27 cellular contexts compared by ENCODE assay signal in genomic region chr15:39376371-39376909, GRCh38.
A peak's percentile ranks its signal among the peaks of the same experiment; 100 is the strongest.
DNase-seq lines count a peak whose midpoint lies in the region; ATAC-seq, FAIRE-seq and TF ChIP-seq lines count a peak whose summit lies in the region.
"Had no signal": no experiment of that assay in that cellular context is flagged by ENCODE, and none has a peak within 500 bp of the region (broad histone marks: within the 10 kb centered on the region; RNA-seq: fewer than 3 reads in every experiment).

No MANE protein-coding gene starts in this region.

- no peaks in the 10 kb centered on the region for H3K36me3 ChIP-seq in bronchial epithelial cell (ENCODE audit: control insufficient read depth, insufficient read depth, low read length)
- H3K36me3 ChIP-seq: adrenal gland, esophagus squamous epithelium, heart right ventricle, prostate gland had no signal

- no peak for FAIRE-seq in bronchial epithelial cell (lab: Jason Lieb, UNC)
- FAIRE-seq: H1 had no signal

- H3K9me3 Mint-ChIP-seq in mesothelial cell of epicardium = peaks cover 27% of the 10 kb centered on the region
- H3K9me3 Mint-ChIP-seq: activated T-helper 2 cell treated with anti-CD3 and anti-CD28 coated beads, Interferon-gamma antibody, Interleukin-2, Interleukin-4, amounts not matched to agents 10 μg/mL and 5 μg/mL and 100 μg/mL, durations not matched to agents 14 hours and 24 hours and 36 hours; CD4-positive, alpha-beta T cell had no signal

- ATAC-seq in GM21360 (IDR thresholded peaks at IDR 0.05; ENCODE audit: unreplicated experiment) = no peak
- ATAC-seq: activated CD4-positive, CD25-positive, alpha-beta regulatory T cell treated with anti-CD3 and anti-CD28 coated beads, Interleukin-2, amount 50 U/mL, for 24 hours; Panc1 had no signal

- no peak for TF ChIP-seq CTCF in AG10803 (conservative IDR thresholded peaks at IDR 0.05; ENCODE audit: low read length)
- TF ChIP-seq CTCF in bronchial epithelial cell (IDR thresholded peaks at IDR 0.05; ENCODE audit: insufficient read depth, low read length, severe bottlenecking) = no peak
- TF ChIP-seq CTCF in mesothelial cell of epicardium (IDR thresholded peaks at IDR 0.05; ENCODE audit: unreplicated experiment) = no peak

- H3K27me3 Mint-ChIP-seq in mesothelial cell of epicardium (ENCODE audit: low read depth) = no peaks in the 10 kb centered on the region

- peaks cover 8% of the 10 kb centered on the region for H3K4me1 Mint-ChIP-seq in mesothelial cell of epicardium
- H3K4me1 Mint-ChIP-seq: immature natural killer cell, nephron had no signal

- H3K36me3 Mint-ChIP-seq in mesothelial cell of epicardium = peaks cover 6% of the 10 kb centered on the region

- peak overlapping the region; percentile 26 for H3K27ac Mint-ChIP-seq in mesothelial cell of epicardium
- H3K27ac Mint-ChIP-seq: activated T-helper 2 cell treated with anti-CD3 and anti-CD28 coated beads, Interferon-gamma antibody, Interleukin-2, Interleukin-4, amounts not matched to agents 10 μg/mL and 5 μg/mL and 100 μg/mL, durations not matched to agents 14 hours and 24 hours and 36 hours; CD4-positive, alpha-beta T cell; immature natural killer cell; nephron had no signal

- no peaks in the 10 kb centered on the region for H3K27me3 ChIP-seq in bronchial epithelial cell (ENCODE audit: control insufficient read depth, insufficient read depth, low read length)
- H3K27me3 ChIP-seq: adrenal gland, esophagus squamous epithelium, heart right ventricle had no signal

- H3K4me3 ChIP-seq in AG10803 (ENCODE audit: low read length) = no peak overlapping the region
- no peak overlapping the region for H3K4me3 ChIP-seq in bronchial epithelial cell (ENCODE audit: low read depth, low read length)
- H3K4me3 ChIP-seq: adrenal gland, esophagus squamous epithelium, heart right ventricle, prostate gland had no signal

- DNase-seq in AG10803 (ENCODE audit: low read depth) (peak; percentile 77), NOMO-1 (lab: John Stamatoyannopoulos, UW; ENCODE audit: unreplicated experiment in 2 of 2) (peak; percentile 58 to 92), bronchial epithelial cell (ENCODE audit: low read depth) (peak; percentile 75), mesothelial cell of epicardium (ENCODE audit: low spot score in 2 of 2, unreplicated experiment in 2 of 2) (no peak), middle frontal gyrus (ENCODE audit: extremely low spot score, low spot score) (no peak)
- DNase-seq in activated CD4-positive, alpha-beta T cell treated with anti-CD3 and anti-CD28 coated beads, Interleukin-2, amount 50 U/mL, for 4 hours = no peak
- no peak for DNase-seq in activated T-cell treated with anti-CD3 and anti-CD28 coated beads, Interleukin-2, amount 50 U/mL, for 1 hour
- DNase-seq: CD4-positive, alpha-beta T cell; DMS79; effector CD8-positive, alpha-beta T cell; esophagus squamous epithelium; immature natural killer cell; mesenchymal stem cell; NCI-H1048; NCI-H2081 treated with DMSO at 0.1 percent for 48 hours; NCI-H524 treated with DMSO at 0.1 percent for 48 hours; SK-N-SH; T1000 had no signal

- H3K4me3 Mint-ChIP-seq in mesothelial cell of epicardium = no peak overlapping the region
- H3K4me3 Mint-ChIP-seq: CD4-positive, alpha-beta T cell; immature natural killer cell; nephron had no signal

Comparison
In these comparisons a context has a peak if more than half of its experiments do, and no peak if none do; other contexts are left out.
1. DNase-seq: peak in AG10803 (single experiment), NOMO-1 (2 of 2) and bronchial epithelial cell (single experiment); none in mesothelial cell of epicardium (0 of 2), activated CD4-positive, alpha-beta T cell treated with anti-CD3 and anti-CD28 coated beads, Interleukin-2, amount 50 U/mL, for 4 hours (0 of 2), middle frontal gyrus (single experiment) and activated T-cell treated with anti-CD3 and anti-CD28 coated beads, Interleukin-2, amount 50 U/mL, for 1 hour (single experiment).